ENCODE assay signal across 32 cellular contexts in genomic region chr16:53625221-53625620, GRCh38.
"Had no signal": no experiment of that assay in that cellular context is flagged by ENCODE, and none has a peak within 500 bp of the region (broad histone marks: within the 10 kb centered on the region; RNA-seq: fewer than 3 reads in every experiment).

No MANE protein-coding gene starts in this region.

- ATAC-seq: activated CD8-positive, alpha-beta T cell treated with anti-CD3 and anti-CD28 coated beads for 36 hours; activated naive CD4-positive, alpha-beta T cell treated with anti-CD3 and anti-CD28 coated beads, Interleukin-2, amount 50 U/mL, for 72 hours; activated T-cell treated with anti-CD3 and anti-CD28 coated beads, Interleukin-2, amount 50 U/mL, for 4 hours; activated T-cell treated with anti-CD3 and anti-CD28 coated beads, Interleukin-2, amount 50 U/mL, for 72 hours; activated T-helper 17 cell treated with anti-CD3 and anti-CD28 coated beads, Interleukin-2, amount 50 U/mL, for 72 hours; body of pancreas had no signal

- H3K4me3 Mint-ChIP-seq: activated B cell treated with CpG ODN at 0.5 μM for 24 hours; activated CD4-positive, alpha-beta memory T cell treated with anti-CD3 and anti-CD28 coated beads for 36 hours; activated CD4-positive, alpha-beta T cell treated with anti-CD3 and anti-CD28 coated beads, Interleukin-2, amount 10 ng/mL, durations not matched to agents 24 days and 14 days; activated CD8-positive, alpha-beta T cell treated with anti-CD3 and anti-CD28 coated beads for 36 hours; activated naive CD4-positive, alpha-beta T cell treated with anti-CD3 and anti-CD28 coated beads for 36 hours; activated naive CD8-positive, alpha-beta T cell treated with anti-CD3 and anti-CD28 coated beads for 36 hours; activated T-cell treated with anti-CD3 and anti-CD28 coated beads, Interleukin-2, amount 50 U/mL, for 4 hours; activated T-cell treated with anti-CD3 and anti-CD28 coated beads, Interleukin-2, amount 50 U/mL, for 72 hours; activated T-helper 1 cell treated with anti-CD3 and anti-CD28 coated beads, Interleukin-12 subunit alpha, Interleukin-12 subunit beta, Interleukin-2, Interleukin-4 antibody, amounts not matched to agents 30 ng/mL and 10 ng/mL and 1 ng/mL, durations not matched to agents 14 hours and 24 hours and 36 hours; activated T-helper 17 cell treated with anti-CD3 and anti-CD28 coated beads, Interleukin-2, amount 50 U/mL, for 72 hours; T-helper 1 cell treated with Interleukin-12 subunit alpha and Interleukin-12 subunit beta and Interleukin-4 antibody, amounts not matched to agents 30 μg/mL and 1 μg/mL, for 36 hours; T-helper 2 cell treated with Interferon-gamma antibody and Interleukin-4, amounts not matched to agents 5 μg/mL and 100 μg/mL, for 36 hours had no signal

- DNase-seq: activated B cell treated with CpG ODN at 0.5 μM for 24 hours; activated CD4-positive, alpha-beta memory T cell treated with anti-CD3 and anti-CD28 coated beads for 36 hours; activated CD4-positive, alpha-beta T cell treated with anti-CD3 and anti-CD28 coated beads for 4 hours; activated CD4-positive, alpha-beta T cell treated with anti-CD3 and anti-CD28 coated beads, Interleukin-2, amount 10 ng/mL, durations not matched to agents 24 days and 14 days; activated CD4-positive, alpha-beta T cell treated with anti-CD3 and anti-CD28 coated beads, Interleukin-2, amount 50 U/mL, for 1 hour; activated CD4-positive, alpha-beta T cell treated with anti-CD3 and anti-CD28 coated beads, Interleukin-2, amount 50 U/mL, for 4 hours; activated CD4-positive, CD25-positive, alpha-beta regulatory T cell treated with anti-CD3 and anti-CD28 coated beads, Interleukin-2, amount 50 U/mL, for 72 hours; activated CD8-positive, alpha-beta memory T cell treated with anti-CD3 and anti-CD28 coated beads, Interleukin-2, amount 50 U/mL, for 4 hours; activated CD8-positive, alpha-beta T cell treated with anti-CD3 and anti-CD28 coated beads for 36 hours; activated effector memory CD4-positive, alpha-beta T cell treated with anti-CD3 and anti-CD28 coated beads, Interleukin-2, amount 50 U/mL, for 16 hours; activated gamma-delta T cell treated with Interleukin-2 at 50 U/mL for 16 hours; activated naive CD4-positive, alpha-beta T cell; activated naive CD4-positive, alpha-beta T cell treated with anti-CD3 and anti-CD28 coated beads for 36 hours; activated naive CD4-positive, alpha-beta T cell treated with anti-CD3 and anti-CD28 coated beads, Interleukin-2, amount 50 U/mL, for 16 hours; activated naive CD8-positive, alpha-beta T cell treated with anti-CD3 and anti-CD28 coated beads for 36 hours; activated T-cell treated with anti-CD3 and anti-CD28 coated beads for 4 hours; activated T-cell treated with anti-CD3 and anti-CD28 coated beads, Interleukin-2, amount 50 U/mL, for 1 hour; activated T-cell treated with anti-CD3 and anti-CD28 coated beads, Interleukin-2, amount 50 U/mL, for 4 hours; activated T-cell treated with anti-CD3 and anti-CD28 coated beads, Interleukin-2, amount 50 U/mL, for 72 hours; adrenal gland; amniotic stem cell; aorta; body of pancreas; brain microvascular endothelial cell; central memory CD4-positive, alpha-beta T cell; T-helper 2 cell; T-helper 9 cell had no signal

- H3K27ac Mint-ChIP-seq: activated B cell treated with CpG ODN at 0.5 μM for 24 hours; activated CD4-positive, alpha-beta memory T cell treated with anti-CD3 and anti-CD28 coated beads for 36 hours; activated CD4-positive, alpha-beta T cell treated with anti-CD3 and anti-CD28 coated beads, Interleukin-2, amount 10 ng/mL, durations not matched to agents 24 days and 14 days; activated CD8-positive, alpha-beta T cell treated with anti-CD3 and anti-CD28 coated beads for 36 hours; activated naive CD4-positive, alpha-beta T cell treated with anti-CD3 and anti-CD28 coated beads for 36 hours; activated naive CD4-positive, alpha-beta T cell treated with anti-CD3 and anti-CD28 coated beads, Interleukin-2, amount 50 U/mL, for 72 hours; activated naive CD8-positive, alpha-beta T cell treated with anti-CD3 and anti-CD28 coated beads for 36 hours; activated T-cell treated with anti-CD3 and anti-CD28 coated beads, Interleukin-2, amount 50 U/mL, for 72 hours; activated T-helper 1 cell treated with anti-CD3 and anti-CD28 coated beads, Interleukin-12 subunit alpha, Interleukin-12 subunit beta, Interleukin-2, Interleukin-4 antibody, amounts not matched to agents 30 ng/mL and 10 ng/mL and 1 ng/mL, durations not matched to agents 14 hours and 24 hours and 36 hours; activated T-helper 17 cell treated with anti-CD3 and anti-CD28 coated beads, Interleukin-2, amount 50 U/mL, for 72 hours; T-helper 1 cell treated with Interleukin-12 subunit alpha and Interleukin-12 subunit beta and Interleukin-4 antibody, amounts not matched to agents 30 μg/mL and 1 μg/mL, for 36 hours; T-helper 2 cell treated with Interferon-gamma antibody and Interleukin-4, amounts not matched to agents 5 μg/mL and 100 μg/mL, for 36 hours had no signal

- H3K36me3 Mint-ChIP-seq: activated CD4-positive, alpha-beta memory T cell treated with anti-CD3 and anti-CD28 coated beads for 36 hours; activated naive CD4-positive, alpha-beta T cell treated with anti-CD3 and anti-CD28 coated beads, Interleukin-2, amount 50 U/mL, for 72 hours had no signal

- H3K4me1 Mint-ChIP-seq: activated CD4-positive, alpha-beta T cell treated with anti-CD3 and anti-CD28 coated beads, Interleukin-2, amount 10 ng/mL, durations not matched to agents 24 days and 14 days; activated naive CD8-positive, alpha-beta T cell treated with anti-CD3 and anti-CD28 coated beads for 36 hours; activated T-helper 17 cell treated with anti-CD3 and anti-CD28 coated beads, Interleukin-2, amount 50 U/mL, for 72 hours had no signal

- H3K27me3 Mint-ChIP-seq: activated B cell treated with CpG ODN at 0.5 μM for 24 hours; activated CD4-positive, alpha-beta memory T cell treated with anti-CD3 and anti-CD28 coated beads for 36 hours; activated CD4-positive, alpha-beta T cell treated with anti-CD3 and anti-CD28 coated beads, Interleukin-2, amount 10 ng/mL, durations not matched to agents 24 days and 14 days; activated CD8-positive, alpha-beta T cell treated with anti-CD3 and anti-CD28 coated beads for 36 hours; activated naive CD8-positive, alpha-beta T cell treated with anti-CD3 and anti-CD28 coated beads for 36 hours; activated T-helper 17 cell treated with anti-CD3 and anti-CD28 coated beads, Interleukin-2, amount 50 U/mL, for 72 hours had no signal

- H3K9me3 Mint-ChIP-seq: activated B cell treated with CpG ODN at 0.5 μM for 24 hours; activated CD4-positive, alpha-beta memory T cell treated with anti-CD3 and anti-CD28 coated beads for 36 hours; activated CD4-positive, alpha-beta T cell treated with anti-CD3 and anti-CD28 coated beads, Interleukin-2, amount 10 ng/mL, durations not matched to agents 24 days and 14 days; activated CD8-positive, alpha-beta T cell treated with anti-CD3 and anti-CD28 coated beads for 36 hours; activated naive CD4-positive, alpha-beta T cell treated with anti-CD3 and anti-CD28 coated beads for 36 hours; activated naive CD4-positive, alpha-beta T cell treated with anti-CD3 and anti-CD28 coated beads, Interleukin-2, amount 50 U/mL, for 72 hours; activated naive CD8-positive, alpha-beta T cell treated with anti-CD3 and anti-CD28 coated beads for 36 hours; activated T-cell treated with anti-CD3 and anti-CD28 coated beads, Interleukin-2, amount 50 U/mL, for 4 hours; activated T-cell treated with anti-CD3 and anti-CD28 coated beads, Interleukin-2, amount 50 U/mL, for 72 hours; activated T-helper 1 cell treated with anti-CD3 and anti-CD28 coated beads, Interleukin-12 subunit alpha, Interleukin-12 subunit beta, Interleukin-2, Interleukin-4 antibody, amounts not matched to agents 30 ng/mL and 10 ng/mL and 1 ng/mL, durations not matched to agents 14 hours and 24 hours and 36 hours; activated T-helper 17 cell treated with anti-CD3 and anti-CD28 coated beads, Interleukin-2, amount 50 U/mL, for 72 hours; T-helper 1 cell treated with Interleukin-12 subunit alpha and Interleukin-12 subunit beta and Interleukin-4 antibody, amounts not matched to agents 30 μg/mL and 1 μg/mL, for 36 hours; T-helper 2 cell treated with Interferon-gamma antibody and Interleukin-4, amounts not matched to agents 5 μg/mL and 100 μg/mL, for 36 hours had no signal
